Comparison of ENCODE assay signal across 24 cellular contexts in the genomic region with DNA sequence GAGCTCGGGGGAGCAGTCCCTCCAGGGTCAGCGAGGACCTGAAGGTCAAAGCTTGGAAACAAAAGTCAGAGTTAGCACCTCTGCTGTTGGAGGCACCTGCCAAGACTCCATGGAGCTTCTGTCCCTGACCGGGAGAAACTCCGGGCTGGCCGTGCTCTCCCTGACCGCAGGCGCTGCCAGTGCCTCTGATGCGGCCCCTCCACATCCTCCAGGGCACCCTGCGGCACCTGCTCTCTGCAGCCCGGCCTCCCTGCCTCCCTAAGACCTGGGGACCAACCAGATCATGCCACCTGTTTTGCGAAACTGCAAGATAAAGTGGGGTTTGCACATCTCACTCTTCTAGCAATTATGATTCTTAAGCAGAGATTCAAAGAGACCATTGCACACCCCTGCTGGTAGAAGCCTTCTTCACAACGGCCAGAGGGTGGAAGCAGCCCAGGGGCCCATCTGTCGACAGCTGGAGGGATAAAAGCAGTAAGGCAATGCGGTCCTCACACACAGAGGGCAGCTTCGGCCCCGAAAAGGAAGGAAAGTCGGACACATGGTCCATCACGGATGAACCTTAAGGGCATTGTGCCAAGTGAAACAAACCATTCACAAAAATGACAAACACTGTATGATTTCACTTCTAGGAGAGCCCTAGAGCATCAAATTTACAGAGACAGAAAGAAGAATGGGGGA.
A peak's percentile ranks its signal among the peaks of the same experiment; 100 is the strongest.
DNase-seq lines count a peak whose midpoint lies in the region; ATAC-seq and TF ChIP-seq lines count a peak whose summit lies in the region.
"Had no signal": no experiment of that assay in that cellular context is flagged by ENCODE, and none has a peak within 500 bp of the region (broad histone marks: within the 10 kb centered on the region; RNA-seq: fewer than 3 reads in every experiment).

No MANE protein-coding gene starts in this region.

- H3K9me2 ChIP-seq in Loucy (replicated peaks; ENCODE audit: low read depth, low read length), result no peaks in the 10 kb centered on the region

- no peaks in the 10 kb centered on the region for H4K20me1 ChIP-seq in Loucy (ENCODE audit: insufficient read depth, low read length, poor library complexity, severe bottlenecking)

- ATAC-seq in HG03342 (IDR thresholded peaks at IDR 0.05; ENCODE audit: unreplicated experiment), result no peak
- ATAC-seq: naive thymus-derived CD4-positive, alpha-beta T cell had no signal

- H3F3A ChIP-seq in Loucy (ENCODE audit: low read depth), result no peaks in the 10 kb centered on the region

- no peak overlapping the region for H3K4me3 ChIP-seq in Loucy (ENCODE audit: low read length, poor library complexity, severe bottlenecking)
- H3K4me3 ChIP-seq: breast epithelium, HAP-1, tibial nerve had no signal

- no peaks in the 10 kb centered on the region for H3K9me3 ChIP-seq in Loucy (ENCODE audit: insufficient read depth, low read depth, low read length)
- H3K9me3 ChIP-seq: BE2C, breast epithelium, HAP-1, tibial nerve had no signal

- H3K79me2 ChIP-seq in Loucy (ENCODE audit: insufficient read depth, low read length), result no peaks in the 10 kb centered on the region

- H3K9ac ChIP-seq in Loucy (ENCODE audit: low read depth, low read length, poor library complexity, severe bottlenecking), result no peak overlapping the region

- H3K27ac ChIP-seq in VCaP, result no peak overlapping the region
- H3K27ac ChIP-seq: breast epithelium, HL-60, tibial nerve had no signal

- no peak overlapping the region for H2AFZ ChIP-seq in Loucy (ENCODE audit: low read length)

- H3K36me3 ChIP-seq in Loucy (ENCODE audit: insufficient read depth, low read length), result no peaks in the 10 kb centered on the region
- H3K36me3 ChIP-seq: BE2C, breast epithelium, HAP-1, tibial nerve had no signal

- peaks cover 5% of the 10 kb centered on the region for H3K4me1 ChIP-seq in Loucy (ENCODE audit: insufficient read depth, low read length, poor library complexity, severe bottlenecking)
- H3K4me1 ChIP-seq: BE2C, breast epithelium, HAP-1, tibial nerve had no signal

- H3K27me3 ChIP-seq in Loucy (ENCODE audit: insufficient read depth, low read length, poor library complexity, severe bottlenecking), result no peaks in the 10 kb centered on the region
- H3K27me3 ChIP-seq: BE2C had no signal

- H3K4me2 ChIP-seq in Loucy (ENCODE audit: low read depth, low read length, poor library complexity, severe bottlenecking), result no peak overlapping the region

- peak; percentile 41 for TF ChIP-seq CTCF in Loucy (conservative IDR thresholded peaks at IDR 0.05; ENCODE audit: low read length)
- 0 out of 2 replicates have a peak, but pooled peaks have one; percentile 6 for TF ChIP-seq CTCF in VCaP (conservative IDR thresholded peaks at IDR 0.05)

- DNase-seq in Daoy (ENCODE audit: low read depth) (peak; percentile 65), mesenteric fat pad (ENCODE audit: low spot score) (peak; percentile 76), retina (no peak), AG08395 (ENCODE audit: low spot score) (no peak)
- DNase-seq: activated CD4-positive, alpha-beta memory T cell treated with anti-CD3 and anti-CD28 coated beads, Interleukin-2, amount 10 ng/mL, durations not matched to agents 7 days and 5 days; activated naive CD8-positive, alpha-beta T cell treated with anti-CD3 and anti-CD28 coated beads, Interleukin-2, amount 10 ng/mL, durations not matched to agents 7 days and 5 days; activated T-cell treated with anti-CD3 and anti-CD28 coated beads, Interleukin-2, amount 50 U/mL, for 48 hours; BE2C; immature natural killer cell; KBM-7; mammary epithelial cell; naive thymus-derived CD4-positive, alpha-beta T cell; NCI-H1436 treated with DMSO at 0.1 percent for 48 hours; NCI-H774; stimulated activated CD4-positive, alpha-beta T cell treated with anti-CD3 and anti-CD28 coated beads, Interleukin-15, amount 100 ng/mL, for 24 hours; stimulated activated naive CD4-positive, alpha-beta T cell; SW 1271 had no signal

Comparison
In these comparisons a context has a peak if more than half of its experiments do, and no peak if none do; other contexts are left out.
1. DNase-seq: peak in Daoy (single experiment) and mesenteric fat pad (single experiment); none in retina (single experiment) and AG08395 (single experiment).